In the genomic region with DNA sequence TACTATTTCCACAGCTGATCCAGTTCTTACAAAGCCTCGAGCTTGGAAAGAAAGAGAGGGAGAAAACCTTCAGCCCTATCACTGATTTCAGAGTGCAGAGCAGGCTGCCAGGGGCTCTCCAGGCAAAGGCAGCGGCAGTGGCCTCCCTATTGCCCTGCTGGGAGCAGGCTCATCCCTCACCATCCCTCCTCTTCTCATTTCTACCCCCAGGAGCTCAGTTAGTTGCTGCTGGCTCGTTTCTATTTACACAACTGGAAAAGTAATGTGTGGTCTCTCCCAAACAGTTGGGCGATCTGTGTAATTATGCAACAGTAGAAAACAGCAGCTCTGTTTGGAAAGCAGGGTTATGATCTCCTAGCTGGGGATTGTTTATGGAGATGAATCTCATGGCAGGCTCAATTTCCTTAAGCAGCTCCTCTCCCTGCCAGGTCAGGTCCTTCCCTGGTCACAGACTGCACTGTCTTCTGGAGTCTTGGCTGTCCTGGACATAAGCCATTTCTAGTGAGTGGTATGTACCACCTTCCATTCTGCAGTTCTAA, we compare ENCODE assay signal across 10 cellular contexts. TPM values are rescaled to one million over a fixed set of nuclear protein-coding genes. Genes with fewer than 3 reads are reported as not detected.
A peak's percentile ranks its signal among the peaks of the same experiment; 100 is the strongest.
DNase-seq lines count a peak whose midpoint lies in the region; ATAC-seq, FAIRE-seq and TF ChIP-seq lines count a peak whose summit lies in the region.
"Had no signal": no experiment of that assay in that cellular context is flagged by ENCODE, and none has a peak within 500 bp of the region (broad histone marks: within the 10 kb centered on the region; RNA-seq: fewer than 3 reads in every experiment).

No MANE protein-coding gene starts in this region.

- CTCF ChIA-PET in HEK293T (lab: Yijun Ruan, JAX) = no interaction called here

- no peak for TF ChIP-seq EP300 in transverse colon (IDR thresholded peaks at IDR 0.05; ENCODE audit: low read depth)

- no peak overlapping the region for H3K4me3 Mint-ChIP-seq in endothelial cell (ENCODE audit: unreplicated experiment)

- 34% methylated on average over 4 of the region's 4 CpGs; no CpG with 5 or more reads in 1 of the 2 donors for WGBS in transverse colon (ENCODE audit: low coverage in 1 of 2), 2 donors

- DNase-seq in NCI-H146 treated with DMSO at 0.1 percent for 48 hours (lab: John Stamatoyannopoulos, UW; ENCODE audit: unreplicated experiment) (peak; percentile 27), choroid plexus epithelial cell (ENCODE audit: low read depth) (peak; percentile 93), lower lobe of right lung (no peak), transverse colon (no peak), endothelial cell (ENCODE audit: low spot score) (no peak), ecto neural progenitor cell (ENCODE audit: low spot score) (no peak), H54 (ENCODE audit: insufficient read length, low spot score) (no peak), HEK293T (ENCODE audit: extremely low spot score) (no peak)
- DNase-seq: activated CD8-positive, alpha-beta memory T cell treated with anti-CD3 and anti-CD28 coated beads, Interleukin-2, amount 50 U/mL, for 4 hours; NCI-H187 had no signal

- H3K27ac ChIP-seq in lower lobe of right lung (peak overlapping the region; percentile 46), transverse colon (peak overlapping the region; percentile 64 to 81 (median 78))

- POLR2A ChIA-PET in HEK293T (lab: Yijun Ruan, JAX) = no interaction called here

- intact Hi-C loops in lower lobe of right lung (cut with DNase I) = no loop called here
- intact Hi-C loops in transverse colon (cut with DNase I; ENCODE audit: low total_unique reads) = no loop called here

- peak; percentile 26 to 53 for ATAC-seq in lower lobe of right lung

- H3K27me3 Mint-ChIP-seq in endothelial cell (ENCODE audit: unreplicated experiment) = peaks cover 2% of the 10 kb centered on the region

- TF ChIP-seq CTCF in choroid plexus epithelial cell (conservative IDR thresholded peaks at IDR 0.05; ENCODE audit: low read depth, low read length) (no peak), lower lobe of right lung (IDR thresholded peaks at IDR 0.05) (no peak), transverse colon (IDR thresholded peaks at IDR 0.05) (no peak), endothelial cell (IDR thresholded peaks at IDR 0.05; ENCODE audit: unreplicated experiment) (no peak)

- H3K27me3 ChIP-seq in lower lobe of right lung (ENCODE audit: low read depth) = no peaks in the 10 kb centered on the region
- H3K27me3 ChIP-seq in transverse colon = no peaks in the 10 kb centered on the region

- H3K36me3 Mint-ChIP-seq in endothelial cell (ENCODE audit: low read depth, unreplicated experiment) = no peaks in the 10 kb centered on the region

- H3K9me3 ChIP-seq in lower lobe of right lung (no peaks in the 10 kb centered on the region), transverse colon (no peaks in the 10 kb centered on the region)

- H3K4me3 ChIP-seq in choroid plexus epithelial cell (ENCODE audit: low read depth, low read length) (no peak overlapping the region), lower lobe of right lung (no peak overlapping the region), transverse colon (no peak overlapping the region)

- H3K9me3 Mint-ChIP-seq in endothelial cell (ENCODE audit: unreplicated experiment) = no peaks in the 10 kb centered on the region

- peaks cover 16% of the 10 kb centered on the region for H3K4me1 ChIP-seq in lower lobe of right lung
- peaks cover 15 to 31% (median 23%) of the 10 kb centered on the region in 4 donors for H3K4me1 ChIP-seq in transverse colon

- H3K36me3 ChIP-seq in lower lobe of right lung (no peaks in the 10 kb centered on the region), transverse colon (no peaks in the 10 kb centered on the region)

- in situ Hi-C loops in transverse colon (cut with MboI; ENCODE audit: low pct_ligation_motif_present in 1 of 4, low pct_unique_long_range_greater_than_20kb in 1 of 4, low sequenced_read_pairs in 3 of 4) = loop anchor here in 1 of 4 donors (25.0 kb wide), 1 partner anchor 202 kb away; no protein-coding TSS in a partner anchor

- H3K4me1 Mint-ChIP-seq in endothelial cell (ENCODE audit: unreplicated experiment) = no peaks in the 10 kb centered on the region

- H3K27ac Mint-ChIP-seq in endothelial cell (ENCODE audit: unreplicated experiment) = no peak overlapping the region

- TF ChIP-seq POLR2A in transverse colon (IDR thresholded peaks at IDR 0.05) = no peak
- no peak for TF ChIP-seq POLR2A in H54 (IDR thresholded peaks at IDR 0.05; ENCODE audit: low read depth, low read length)

- FAIRE-seq in H54 (lab: Jason Lieb, UNC) = no peak

TF ChIP-seq in HEK293T, 16 proteins besides CTCF, POLR2A, EP300 and RAD21:
- TF ChIP-seq L3MBTL2 (conservative IDR thresholded peaks at IDR 0.05) = no peak
- no peak for TF ChIP-seq BHLHE40 (IDR thresholded peaks at IDR 0.05; ENCODE audit: borderline replicate concordance)
- TF ChIP-seq ARNT (IDR thresholded peaks at IDR 0.05) = no peak
- no peak for TF ChIP-seq TARDBP (IDR thresholded peaks at IDR 0.05)
- TF ChIP-seq NFRKB (IDR thresholded peaks at IDR 0.05) = no peak
- TF ChIP-seq FOXM1 (IDR thresholded peaks at IDR 0.05; ENCODE audit: borderline replicate concordance) = no peak
- TF ChIP-seq, protein P1, sequence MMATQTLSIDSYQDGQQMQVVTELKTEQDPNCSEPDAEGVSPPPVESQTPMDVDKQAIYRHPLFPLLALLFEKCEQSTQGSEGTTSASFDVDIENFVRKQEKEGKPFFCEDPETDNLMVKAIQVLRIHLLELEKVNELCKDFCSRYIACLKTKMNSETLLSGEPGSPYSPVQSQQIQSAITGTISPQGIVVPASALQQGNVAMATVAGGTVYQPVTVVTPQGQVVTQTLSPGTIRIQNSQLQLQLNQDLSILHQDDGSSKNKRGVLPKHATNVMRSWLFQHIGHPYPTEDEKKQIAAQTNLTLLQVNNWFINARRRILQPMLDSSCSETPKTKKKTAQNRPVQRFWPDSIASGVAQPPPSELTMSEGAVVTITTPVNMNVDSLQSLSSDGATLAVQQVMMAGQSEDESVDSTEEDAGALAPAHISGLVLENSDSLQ (IDR thresholded peaks at IDR 0.05) = no peak
- TF ChIP-seq HDGF (IDR thresholded peaks at IDR 0.05; ENCODE audit: borderline replicate concordance) = no peak
- no peak for TF ChIP-seq SUZ12 (IDR thresholded peaks at IDR 0.05)
- TF ChIP-seq CTBP1 (IDR thresholded peaks at IDR 0.05; ENCODE audit: borderline replicate concordance) = no peak

RNA-seq across cellular contexts. Expression of a gene that starts 28.7 kb away (rescaled TPM):
- total RNA-seq in lower lobe of right lung (174 TPM), transverse colon (100 to 1,000 TPM in 1 of 4 donors, 10 to 100 TPM in 3; 58.5 to 104 (median 72.7) TPM), endothelial cell (ENCODE audit: unreplicated experiment) (7.5 TPM)

Comparison
In these comparisons a context has a peak if more than half of its experiments do, and no peak if none do; other contexts are left out.
1. DNase-seq: peak in NCI-H146 treated with DMSO at 0.1 percent for 48 hours (single experiment) and choroid plexus epithelial cell (single experiment); none in lower lobe of right lung (single experiment), transverse colon (single experiment), endothelial cell (single experiment), ecto neural progenitor cell (single experiment), H54 (single experiment) and HEK293T (single experiment).